22 cellular contexts compared by ENCODE assay signal in the genomic region with DNA sequence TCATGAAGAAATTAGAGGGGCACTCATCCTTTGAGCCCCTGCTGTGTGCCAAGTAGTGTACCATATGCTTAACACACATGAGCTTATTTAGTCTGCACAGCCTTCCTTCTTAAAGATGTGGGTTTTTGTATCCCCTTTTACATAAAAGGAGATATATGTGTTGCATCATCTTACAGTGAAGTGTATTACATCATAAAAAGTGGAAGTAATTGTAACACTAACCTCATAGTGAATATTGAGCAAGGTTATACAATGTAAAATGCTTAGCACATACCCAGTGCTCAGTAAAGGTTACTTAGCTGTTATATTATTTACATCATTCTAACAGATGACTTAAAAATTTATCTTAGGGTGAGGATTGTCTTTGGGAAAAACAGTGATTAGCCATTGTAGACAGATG. TPM values are rescaled to one million over a fixed set of nuclear protein-coding genes. Genes with fewer than 3 reads are reported as not detected.
A peak's percentile ranks its signal among the peaks of the same experiment; 100 is the strongest.
DNase-seq lines count a peak whose midpoint lies in the region; ATAC-seq, FAIRE-seq and TF ChIP-seq lines count a peak whose summit lies in the region.
"Had no signal": no experiment of that assay in that cellular context is flagged by ENCODE, and none has a peak within 500 bp of the region (broad histone marks: within the 10 kb centered on the region; RNA-seq: fewer than 3 reads in every experiment).

No MANE protein-coding gene starts in this region.

- peak; percentile 93 to 95 for DNase-seq in AML-193 (lab: John Stamatoyannopoulos, UW)
- no peak for DNase-seq in HCT116 (ENCODE audit: low read depth, low spot score)
- DNase-seq in K562 (ENCODE audit: extremely low read depth in 1 of 4, low spot score in 3 of 4): no peak
- DNase-seq in tibial nerve (ENCODE audit: low spot score in 2 of 2): no peak
- DNase-seq: activated CD4-positive, alpha-beta T cell treated with anti-CD3 and anti-CD28 coated beads, Interleukin-2, amount 10 ng/mL, durations not matched to agents 24 days and 14 days; activated T-cell treated with anti-CD3 and anti-CD28 coated beads, Interleukin-2, amount 50 U/mL, for 4 hours; cortex of kidney; DND-41; heart right ventricle; NCI-H1417; NCI-H446; pancreas; RPMI8226; stimulated activated naive CD4-positive, alpha-beta T cell had no signal

- no peak for TF ChIP-seq RAD21 in HCT116 (IDR thresholded peaks at IDR 0.05; ENCODE audit: low read depth)
- no peak for TF ChIP-seq RAD21 in K562 (CRISPR knock-in tag; conservative IDR thresholded peaks at IDR 0.05 in 1 of 2, IDR thresholded peaks at IDR 0.05 in 1 of 2)

- H3K4me1 ChIP-seq in HCT116 (ENCODE audit: control insufficient read depth in 1 of 2, insufficient read depth in 2 of 2, low read length in 2 of 2): peaks cover 2 to 11% of the 10 kb centered on the region in 2 experiments; a peak in 3 of 4 replicates
- peaks cover 21% of the 10 kb centered on the region for H3K4me1 ChIP-seq in OCI-LY3 (ENCODE audit: low read length)
- H3K4me1 ChIP-seq in K562 (replicated peaks in 1 of 2; ENCODE audit: control insufficient read depth in 2 of 2, insufficient read depth in 2 of 2, low read length in 2 of 2): peaks cover 6 to 11% of the 10 kb centered on the region in 2 experiments; a peak in 4 of 5 replicates
- peaks cover 0 to 18% (median 10%) of the 10 kb centered on the region in 4 donors for H3K4me1 ChIP-seq in tibial nerve

- in situ Hi-C loops in K562 (cut with MboI): no loop called here

- TF ChIP-seq CTCF in HCT116 (IDR thresholded peaks at IDR 0.05 in 2 of 3, conservative IDR thresholded peaks at IDR 0.05 in 1 of 3; ENCODE audit: borderline replicate concordance in 1 of 3, insufficient read depth in 1 of 3, low read depth in 2 of 3, low read length in 2 of 3): no peak
- TF ChIP-seq CTCF in OCI-LY3 (IDR thresholded peaks at IDR 0.05; ENCODE audit: low read depth, low read length): no peak
- no peak for TF ChIP-seq CTCF in K562 (IDR thresholded peaks at IDR 0.05 in 2 of 3, conservative IDR thresholded peaks at IDR 0.05 in 1 of 3; ENCODE audit: insufficient read depth in 2 of 3, low read depth in 1 of 3, low read length in 3 of 3)
- TF ChIP-seq CTCF in tibial nerve (IDR thresholded peaks at IDR 0.05): no peak

- H3K9ac ChIP-seq in HCT116 (ENCODE audit: low read length) (no peak overlapping the region), OCI-LY3 (ENCODE audit: low read length) (no peak overlapping the region), K562 (ENCODE audit: insufficient read depth in 1 of 2, low read depth in 2 of 2, low read length in 2 of 2) (0 out of 4 replicates have a peak overlapping the region, but pooled peaks of 1 of the 2 experiments have one; percentile 8)
- H3K9ac ChIP-seq: BLaER1 had no signal

- no peak for ATAC-seq in HCT116
- no peak for ATAC-seq in K562
- ATAC-seq in HG03378 (IDR thresholded peaks at IDR 0.05; ENCODE audit: unreplicated experiment): no peak
- no peak for ATAC-seq in GM18517 (IDR thresholded peaks at IDR 0.05; ENCODE audit: unreplicated experiment)
- no peak for ATAC-seq in GM19023 (IDR thresholded peaks at IDR 0.05; ENCODE audit: unreplicated experiment)
- ATAC-seq: activated T-cell treated with anti-CD3 and anti-CD28 coated beads, Interleukin-2, amount 50 U/mL, for 4 hours; GM23338; heart right ventricle; pancreas had no signal

- no peaks in the 10 kb centered on the region for H3K9me3 ChIP-seq in HCT116 (ENCODE audit: control insufficient read depth in 1 of 2, insufficient read depth in 1 of 2, low read depth in 1 of 2, low read length in 2 of 2)
- no peaks in the 10 kb centered on the region for H3K9me3 ChIP-seq in OCI-LY3 (ENCODE audit: insufficient read depth, low read length)
- H3K9me3 ChIP-seq in K562 (replicated peaks; ENCODE audit: control insufficient read depth, insufficient read depth, low read depth, low read length): no peaks in the 10 kb centered on the region
- H3K9me3 ChIP-seq in tibial nerve: no peaks in the 10 kb centered on the region
- H3K9me3 ChIP-seq: BLaER1, heart right ventricle, pancreas had no signal

- H3K9me1 ChIP-seq in K562 (ENCODE audit: control insufficient read depth, insufficient read depth, low read length): no peaks in the 10 kb centered on the region

- no peaks in the 10 kb centered on the region for H3K9me2 ChIP-seq in HCT116 (ENCODE audit: insufficient read depth)

- H3K79me2 ChIP-seq in HCT116 (ENCODE audit: insufficient read depth, low read length) (peaks cover 8% of the 10 kb centered on the region), OCI-LY3 (ENCODE audit: low read length) (peaks cover 14% of the 10 kb centered on the region), K562 (ENCODE audit: control insufficient read depth, insufficient read depth, low read length) (peaks cover 14% of the 10 kb centered on the region)

- no peak for TF ChIP-seq POLR2A in HCT116 (IDR thresholded peaks at IDR 0.05; ENCODE audit: borderline replicate concordance, extremely low read depth, insufficient read depth, insufficient read length)
- TF ChIP-seq POLR2A in K562 (conservative IDR thresholded peaks at IDR 0.05): no peak
- no peak for TF ChIP-seq POLR2A in tibial nerve (IDR thresholded peaks at IDR 0.05)

- BruUV-seq in HCT116 (replicated peaks; lab: Mats Ljungman, UMichigan) (no TSS peak), K562 (replicated peaks; lab: Mats Ljungman, UMichigan) (no TSS peak)

- TF ChIP-seq EP300 in K562 (IDR thresholded peaks at IDR 0.05; ENCODE audit: low read length): peak; percentile 17; the same call in 1 of the 2 replicates
- TF ChIP-seq EP300 in tibial nerve (IDR thresholded peaks at IDR 0.05): no peak

- H3K4me2 ChIP-seq in HCT116 (ENCODE audit: low read length) (no peak overlapping the region), OCI-LY3 (ENCODE audit: low read length) (peak overlapping the region; percentile 6), K562 (ENCODE audit: insufficient read depth, low read length) (no peak overlapping the region)
- H3K4me2 ChIP-seq: BLaER1, GM23338 had no signal

- H3K4me3 ChIP-seq in HCT116 (replicated peaks in 1 of 2; ENCODE audit: low read depth in 1 of 2, low read length in 2 of 2): no peak overlapping the region
- H3K4me3 ChIP-seq in OCI-LY3 (ENCODE audit: low read length): no peak overlapping the region
- H3K4me3 ChIP-seq in K562: no peak overlapping the region
- H3K4me3 ChIP-seq in tibial nerve: no peak overlapping the region
- H3K4me3 ChIP-seq: BLaER1, GM23338, heart right ventricle, pancreas, skin epidermis had no signal

- H2AFZ ChIP-seq in HCT116 (ENCODE audit: low read depth, low read length, poor library complexity, severe bottlenecking): no peak overlapping the region
- no peak overlapping the region for H2AFZ ChIP-seq in OCI-LY3 (ENCODE audit: low read depth, low read length)
- 0 out of 2 replicates have a peak overlapping the region, but pooled peaks have one; percentile 7 for H2AFZ ChIP-seq in K562 (ENCODE audit: low read depth, low read length)
- H2AFZ ChIP-seq: GM23338 had no signal

- H3K27me3 ChIP-seq in HCT116 (ENCODE audit: insufficient read depth, low read length): no peaks in the 10 kb centered on the region
- H3K27me3 ChIP-seq in OCI-LY3 (ENCODE audit: low read depth, low read length): no peaks in the 10 kb centered on the region
- no peaks in the 10 kb centered on the region for H3K27me3 ChIP-seq in K562 (ENCODE audit: control insufficient read depth in 2 of 2, insufficient read depth in 2 of 2, low read length in 2 of 2)
- no peaks in the 10 kb centered on the region for H3K27me3 ChIP-seq in tibial nerve
- H3K27me3 ChIP-seq: BLaER1, heart right ventricle, pancreas had no signal

- H3K36me3 ChIP-seq in HCT116 (ENCODE audit: control insufficient read depth in 1 of 2, insufficient read depth in 2 of 2, low read length in 2 of 2) (no peaks in the 10 kb centered on the region), OCI-LY3 (replicated peaks; ENCODE audit: low read depth, low read length) (no peaks in the 10 kb centered on the region), K562 (ENCODE audit: control insufficient read depth, insufficient read depth, low read length) (no peaks in the 10 kb centered on the region), tibial nerve (no peaks in the 10 kb centered on the region)
- H3K36me3 ChIP-seq: BLaER1, heart right ventricle, pancreas had no signal

- CTCF ChIA-PET in HCT116 (lab: Charles Lee): no interaction called here
- CTCF ChIA-PET in K562 (lab: Yijun Ruan, JAX; ENCODE audit: low intra/inter-chr PET ratio): no interaction called here

- RAD21 ChIA-PET in HCT116 (lab: Charles Lee; ENCODE audit: low non-redundant PET in 1 of 2, low total read pairs in 2 of 2, uncharacterized antibody in 2 of 2, unreplicated experiment in 2 of 2): no interaction called here

- H3K27ac ChIP-seq in HCT116 (ENCODE audit: low read depth, low read length): no peak overlapping the region
- H3K27ac ChIP-seq in OCI-LY3 (ENCODE audit: low read length): no peak overlapping the region
- H3K27ac ChIP-seq in K562 (ENCODE audit: extremely low read depth, low read depth, low read length): peak overlapping the region; percentile 13; the same call in 1 of the 3 replicates
- no peak overlapping the region for H3K27ac ChIP-seq in tibial nerve
- H3K27ac ChIP-seq: BLaER1, pancreas, skin epidermis had no signal

- H4K20me1 ChIP-seq in HCT116 (ENCODE audit: insufficient read depth): no peaks in the 10 kb centered on the region
- H4K20me1 ChIP-seq in OCI-LY3 (ENCODE audit: insufficient read depth, low read length): no peaks in the 10 kb centered on the region
- no peaks in the 10 kb centered on the region for H4K20me1 ChIP-seq in K562 (replicated peaks; ENCODE audit: control insufficient read depth, insufficient read depth, low read length)

- no peak for FAIRE-seq in K562 (lab: Jason Lieb, UNC)
- FAIRE-seq: astrocyte, pancreas had no signal

- intact Hi-C loops in HCT116 (cut with micrococcal nuclease): no loop called here
- intact Hi-C loops in K562 (cut with micrococcal nuclease): no loop called here

- POLR2A ChIA-PET in HCT116 (lab: Charles Lee) (interaction anchor here (1.3 kb wide), 1 partner anchor 17 kb away, joined by 3 read pairs; no protein-coding TSS in a partner anchor), K562 (lab: Yijun Ruan, JAX) (interaction anchor here (0.6 to 1.1 kb wide), 2 partner anchors 9 to 10 kb away, joined by 3 to 4 read pairs; no protein-coding TSS in a partner anchor)

RNA-seq across cellular contexts. Expression of a gene that starts 3.7 kb away (rescaled TPM):
- total RNA-seq in HCT116 (2021; ENCODE audit: unreplicated experiment): 25.1 TPM
- 19.5 and 26.5 TPM in 2 replicates for polyA plus RNA-seq in HCT116 (2012)
- 104 and 126 TPM in 2 replicates for total RNA-seq in K562 (2011; cell fraction: chromatin; rRNA removed; ENCODE audit: low replicate concordance)
- total RNA-seq in K562 (2011; cell fraction: nucleolus; rRNA removed): 77.5 and 77.6 TPM in 2 replicates
- total RNA-seq in K562 (2011; cell fraction: nucleoplasm; rRNA removed): 79.1 and 90.9 TPM in 2 replicates
- total RNA-seq in K562 (2014; rRNA removed): 14.9 and 19.9 TPM in 2 replicates
- total RNA-seq in K562 (2014; rRNA removed; fragmentation: Illumina TruSeq; extraction: Trizol): 28.1 and 32.0 TPM in 2 replicates
- 32.1 and 32.4 TPM in 2 replicates for total RNA-seq in K562 (2015; rRNA removed; fragmentation: Illumina TruSeq; extraction: Trizol)
- 25.0 and 26.0 TPM in 2 replicates for total RNA-seq in K562 (2021)
- polyA plus RNA-seq in K562 (2011; rRNA removed): 92.0 and 100 TPM in 2 replicates
- polyA plus RNA-seq in K562 (2011; cell fraction: cytosol; rRNA removed): 78.9 and 136 TPM in 2 replicates
- 39.0 and 68.4 TPM in 2 replicates for polyA plus RNA-seq in K562 (2011; cell fraction: nucleus; rRNA removed)
- 29.3 and 31.6 TPM in 2 replicates for polyA plus RNA-seq in K562 (2012)
- polyA plus RNA-seq in K562 (2014; fragmentation: Illumina TruSeq; extraction: Trizol): 50.5 and 63.3 TPM in 2 replicates
- 10 to 100 TPM in 1 of 2 experiments, 1 to 10 TPM in 1; 6.5 to 14.2 TPM for polyA plus RNA-seq in K562 (2014; fragmentation: Nextera tagmentation; extraction: Ambion mirVana)
- 28.9 and 37.2 TPM in 2 replicates for polyA plus RNA-seq in K562 (2014; rRNA removed)
- polyA minus RNA-seq in K562 (2011; rRNA and poly(A)+ RNA removed): 77.8 and 84.0 TPM in 2 replicates
- polyA minus RNA-seq in K562 (2011; cell fraction: cytosol; rRNA and poly(A)+ RNA removed): 28.4 and 29.1 TPM in 2 replicates
- 10.9 and 24.0 TPM in 2 replicates for polyA minus RNA-seq in K562 (2011; cell fraction: nucleus; rRNA and poly(A)+ RNA removed)
- total RNA-seq in tibial nerve: 10 to 100 TPM; 20.6 to 31.5 (median 27.7) TPM

RNA-seq across cellular contexts. Expression of a gene that starts 23.6 kb away (rescaled TPM):
- total RNA-seq in HCT116 (2021; ENCODE audit: unreplicated experiment) (7.1 TPM), K562 (2014; rRNA removed) (0.94 and 1.3 TPM in 2 replicates), K562 (2014; rRNA removed; fragmentation: Illumina TruSeq; extraction: Trizol) (0.62 and 0.93 TPM in 2 replicates), K562 (2015; rRNA removed; fragmentation: Illumina TruSeq; extraction: Trizol) (0.43 and 0.64 TPM in 2 replicates), K562 (2021) (3.6 and 4.2 TPM in 2 replicates), tibial nerve (10 to 100 TPM; 11.9 to 19.5 (median 18.1) TPM)
- polyA plus RNA-seq in HCT116 (2012): 7.8 and 8.3 TPM in 2 replicates
- total RNA-seq in K562 (2011; cell fraction: chromatin; rRNA removed; ENCODE audit: low replicate concordance): 3.4 and 4.9 TPM in 2 replicates
- total RNA-seq in K562 (2011; cell fraction: nucleolus; rRNA removed): 2.6 and 3.3 TPM in 2 replicates
- 5.6 and 10.4 TPM in 2 replicates for total RNA-seq in K562 (2011; cell fraction: nucleoplasm; rRNA removed)
- polyA plus RNA-seq in K562 (2011; rRNA removed) (1.5 and 2.2 TPM in 2 replicates), K562 (2014; fragmentation: Illumina TruSeq; extraction: Trizol) (5.0 and 5.5 TPM in 2 replicates), K562 (2014; fragmentation: Nextera tagmentation; extraction: Ambion mirVana) (1 to 10 TPM; 1.0 to 1.1 TPM), K562 (2014; rRNA removed) (1.4 and 2.1 TPM in 2 replicates)
- 1.7 and 2.3 TPM in 2 replicates for polyA plus RNA-seq in K562 (2011; cell fraction: cytosol; rRNA removed)
- 4.1 and 6.3 TPM in 2 replicates for polyA plus RNA-seq in K562 (2011; cell fraction: nucleus; rRNA removed)
- polyA plus RNA-seq in K562 (2012): 5.1 and 5.8 TPM in 2 replicates
- polyA minus RNA-seq in K562 (2011; rRNA and poly(A)+ RNA removed): 1.4 TPM in 2 replicates
- polyA minus RNA-seq in K562 (2011; cell fraction: cytosol; rRNA and poly(A)+ RNA removed): 1.8 and 1.9 TPM in 2 replicates
- polyA minus RNA-seq in K562 (2011; cell fraction: nucleus; rRNA and poly(A)+ RNA removed): 1.1 and 1.5 TPM in 2 replicates

Comparison
In these comparisons a context has a peak if more than half of its experiments do, and no peak if none do; other contexts are left out.
1. DNase-seq: peak in AML-193 (2 of 2); none in HCT116 (single experiment), K562 (0 of 4) and tibial nerve (0 of 2).